Comparison of ENCODE assay signal across 11 cellular contexts in the genomic region with DNA sequence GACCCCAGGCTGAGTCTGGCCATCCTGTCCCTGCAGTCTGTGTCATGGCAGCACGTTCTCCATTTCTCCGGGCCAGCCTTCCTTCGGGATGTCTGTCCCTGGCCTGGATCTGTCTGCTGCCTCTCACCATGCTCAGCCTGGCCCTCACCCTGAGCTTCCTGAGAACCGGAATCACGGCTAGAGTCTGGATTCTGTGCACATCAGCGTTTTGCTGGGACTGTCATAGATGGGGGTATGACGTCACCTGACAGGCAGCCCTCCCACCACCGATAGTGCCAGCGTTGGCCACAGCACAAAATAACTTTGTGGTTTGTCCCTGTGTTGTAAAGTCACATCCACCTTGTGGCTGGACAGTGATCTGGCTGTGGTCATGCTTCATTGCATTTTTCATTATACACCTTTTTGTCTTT. TPM values are rescaled to one million over a fixed set of nuclear protein-coding genes. Genes with fewer than 3 reads are reported as not detected.
A peak's percentile ranks its signal among the peaks of the same experiment; 100 is the strongest.
DNase-seq lines count a peak whose midpoint lies in the region; ATAC-seq and TF ChIP-seq lines count a peak whose summit lies in the region.
"Had no signal": no experiment of that assay in that cellular context is flagged by ENCODE, and none has a peak within 500 bp of the region (broad histone marks: within the 10 kb centered on the region; RNA-seq: fewer than 3 reads in every experiment).

No MANE protein-coding gene starts in this region.

- no peaks in the 10 kb centered on the region for H3K79me2 ChIP-seq in DOHH2 (ENCODE audit: control insufficient read depth, low read length)
- H3K79me2 ChIP-seq in OCI-LY7 (ENCODE audit: insufficient read depth, low read depth, low read length), result no peaks in the 10 kb centered on the region
- H3K79me2 ChIP-seq in GM23248 (ENCODE audit: insufficient read depth), result peaks cover 65% of the 10 kb centered on the region

- CTCF ChIA-PET in OCI-LY7 (lab: Charles Lee; ENCODE audit: unreplicated experiment), result no interaction called here

- H3K27me3 ChIP-seq in DOHH2 (ENCODE audit: control insufficient read depth, low read length) (peaks cover 68% of the 10 kb centered on the region), left ventricle myocardium inferior (ENCODE audit: low read depth) (no peaks in the 10 kb centered on the region), sigmoid colon (no peaks in the 10 kb centered on the region), GM23248 (replicated peaks; ENCODE audit: insufficient read depth) (no peaks in the 10 kb centered on the region)

- peaks cover 61% of the 10 kb centered on the region for H3K4me1 ChIP-seq in DOHH2 (ENCODE audit: control insufficient read depth, low read length)
- H3K4me1 ChIP-seq in OCI-LY7 (ENCODE audit: insufficient read depth, low read length, poor library complexity, severe bottlenecking), result peaks cover 69% of the 10 kb centered on the region
- H3K4me1 ChIP-seq in left ventricle myocardium inferior, result peaks cover 92% of the 10 kb centered on the region
- peaks cover 0 to 40% (median 26%) of the 10 kb centered on the region in 4 donors for H3K4me1 ChIP-seq in sigmoid colon
- H3K4me1 ChIP-seq in GM23248 (ENCODE audit: insufficient read depth), result peaks cover 7% of the 10 kb centered on the region; the same call in 1 of the 2 replicates

- H3K9me2 ChIP-seq in DOHH2 (replicated peaks; ENCODE audit: control insufficient read depth, low read length) (no peaks in the 10 kb centered on the region), OCI-LY7 (ENCODE audit: insufficient read depth, low read length) (no peaks in the 10 kb centered on the region), GM23248 (ENCODE audit: insufficient read depth) (no peaks in the 10 kb centered on the region)

- H3K4me3 ChIP-seq in DOHH2 (ENCODE audit: low read length) (peak overlapping the region; percentile 46), OCI-LY7 (ENCODE audit: low read depth, low read length, poor library complexity, severe bottlenecking) (peak overlapping the region; percentile 41), left ventricle myocardium inferior (no peak overlapping the region), sigmoid colon (no peak overlapping the region), GM23248 (no peak overlapping the region)

- peak; percentile 35 for DNase-seq in OCI-LY7 (ENCODE audit: low spot score)
- no peak for DNase-seq in left ventricle myocardium inferior
- DNase-seq in sigmoid colon, result peak; percentile 63
- no peak for DNase-seq in GM23248
- DNase-seq in COLO668 (lab: John Stamatoyannopoulos, UW; ENCODE audit: unreplicated experiment), result no peak
- DNase-seq in dedifferentiated amniotic fluid mesenchymal stem cell (ENCODE audit: extremely low spot score), result no peak
- DNase-seq: activated effector memory CD4-positive, alpha-beta T cell treated with Interleukin-2 at 50 U/mL for 16 hours; natural killer cell had no signal

- POLR2A ChIA-PET in OCI-LY7 (lab: Charles Lee), result interaction anchor here (1.1 kb wide), 1 partner anchor 18 kb away, joined by 3 read pairs; no protein-coding TSS in a partner anchor

- H3K36me3 ChIP-seq in DOHH2 (ENCODE audit: control insufficient read depth, low read length), result no peaks in the 10 kb centered on the region
- no peaks in the 10 kb centered on the region for H3K36me3 ChIP-seq in OCI-LY7 (ENCODE audit: insufficient read depth, low read length)
- no peaks in the 10 kb centered on the region for H3K36me3 ChIP-seq in left ventricle myocardium inferior
- no peaks in the 10 kb centered on the region for H3K36me3 ChIP-seq in sigmoid colon
- no peaks in the 10 kb centered on the region for H3K36me3 ChIP-seq in GM23248 (ENCODE audit: low read depth)

- H3K27ac ChIP-seq in DOHH2 (ENCODE audit: low read depth, low read length) (no peak overlapping the region), OCI-LY7 (ENCODE audit: low read depth, low read length, poor library complexity, severe bottlenecking) (peak overlapping the region; percentile 28), left ventricle myocardium inferior (replicated peaks) (peak overlapping the region; percentile 70), sigmoid colon (peak overlapping the region in 1 of 4 donors; percentile 18), GM23248 (no peak overlapping the region)

- WGBS in sigmoid colon, 2 donors, result 84 to 89% methylated on average over 9 of the region's 9 CpGs
- WGBS in GM23248 (ENCODE audit: low coverage in 1 of 2, low lambda C conversion rate in 2 of 2, missing lambda C conversion rate in 2 of 2), 2 experiments, result 93% methylated on average over 9 of the region's 9 CpGs

- H4K20me1 ChIP-seq in DOHH2 (ENCODE audit: control insufficient read depth, insufficient read depth, low read depth, low read length) (peaks cover 26% of the 10 kb centered on the region), OCI-LY7 (ENCODE audit: insufficient read depth, low read length) (peaks cover 20% of the 10 kb centered on the region), GM23248 (ENCODE audit: insufficient read depth) (no peaks in the 10 kb centered on the region)

- intact Hi-C loops in OCI-LY7 (cut with micrococcal nuclease; ENCODE audit: unreplicated experiment) (no loop called here), left ventricle myocardium inferior (cut with micrococcal nuclease) (no loop called here), sigmoid colon (cut with DNase I) (no loop called here)

- in situ Hi-C loops in GM23248 (cut with MboI), result no loop called here

- no peak for TF ChIP-seq EP300 in sigmoid colon (IDR thresholded peaks at IDR 0.05)

- TF ChIP-seq CTCF in DOHH2 (IDR thresholded peaks at IDR 0.05; ENCODE audit: low read depth, low read length, poor library complexity, severe bottlenecking) (no peak), OCI-LY7 (conservative IDR thresholded peaks at IDR 0.05; ENCODE audit: low read length) (no peak), left ventricle myocardium inferior (IDR thresholded peaks at IDR 0.05; ENCODE audit: borderline replicate concordance) (peak; percentile 18), sigmoid colon (IDR thresholded peaks at IDR 0.05) (no peak)

- no peak for TF ChIP-seq POLR2A in sigmoid colon (IDR thresholded peaks at IDR 0.05)

- ATAC-seq in GM18867 (IDR thresholded peaks at IDR 0.05; ENCODE audit: unreplicated experiment), result no peak
- ATAC-seq: Panc1 had no signal

- H2AFZ ChIP-seq in OCI-LY7 (ENCODE audit: low read length) (no peak overlapping the region), GM23248 (no peak overlapping the region)

- H3K9me3 ChIP-seq in DOHH2 (ENCODE audit: control insufficient read depth, insufficient read depth, low read length) (no peaks in the 10 kb centered on the region), OCI-LY7 (ENCODE audit: low read length) (no peaks in the 10 kb centered on the region), left ventricle myocardium inferior (replicated peaks) (no peaks in the 10 kb centered on the region), sigmoid colon (no peaks in the 10 kb centered on the region), GM23248 (ENCODE audit: low read depth) (no peaks in the 10 kb centered on the region)

- H3K9ac ChIP-seq in GM23248, result no peak overlapping the region

- H3F3A ChIP-seq in DOHH2 (ENCODE audit: control insufficient read depth, insufficient read depth) (peaks cover 17% of the 10 kb centered on the region; the same call in 1 of the 2 replicates), GM23248 (ENCODE audit: insufficient read depth) (no peaks in the 10 kb centered on the region)

- peak overlapping the region; percentile 70 for H3K4me2 ChIP-seq in DOHH2 (ENCODE audit: low read length)
- peak overlapping the region; percentile 82 for H3K4me2 ChIP-seq in OCI-LY7 (ENCODE audit: low read length)
- no peak overlapping the region for H3K4me2 ChIP-seq in GM23248 (ENCODE audit: unreplicated experiment)

- no TSS peak for BruUV-seq in OCI-LY7 (replicated peaks; lab: Mats Ljungman, UMichigan)

RNA-seq across cellular contexts. Expression of a gene that starts 59.2 kb away (rescaled TPM):
- total RNA-seq in OCI-LY7 (2014; rRNA removed; shearing (Covaris generic)), result 35.8 and 38.1 TPM in 2 replicates
- total RNA-seq in OCI-LY7 (2022), result 21.1 and 24.1 TPM in 2 replicates
- 8.8 TPM for total RNA-seq in left ventricle myocardium inferior
- 10 to 100 TPM; 15.2 to 22.4 (median 16.0) TPM for total RNA-seq in sigmoid colon
- polyA plus RNA-seq in sigmoid colon, result 10 to 100 TPM in 1 of 3 donors, 1 to 10 TPM in 2; 6.6 to 12.1 (median 6.9) TPM
- 14.9 and 15.5 TPM in 2 replicates for total RNA-seq in GM23248 (2014; rRNA removed; shearing (Covaris generic))
- polyA plus RNA-seq in GM23248 (2016; fragmentation: Nextera tagmentation; extraction: Ambion mirVana), result 24.4 and 25.2 TPM in 2 replicates

Comparison
In these comparisons a context has a peak if more than half of its experiments do, and no peak if none do; other contexts are left out.
1. H3K27ac ChIP-seq: peak in OCI-LY7 (single experiment) and left ventricle myocardium inferior (single experiment); none in DOHH2 (single experiment) and GM23248 (single experiment).
2. H3K4me3 ChIP-seq: peak in DOHH2 (single experiment) and OCI-LY7 (single experiment); none in left ventricle myocardium inferior (single experiment), sigmoid colon (0 of 4) and GM23248 (single experiment).
3. DNase-seq: peak in OCI-LY7 (single experiment) and sigmoid colon (single experiment); none in left ventricle myocardium inferior (single experiment), GM23248 (single experiment), COLO668 (single experiment) and dedifferentiated amniotic fluid mesenchymal stem cell (single experiment).